Comparison of ENCODE assay signal across 7 cellular contexts in genomic region chr4:119662612-119663011, GRCh38. TPM values are rescaled to one million over a fixed set of nuclear protein-coding genes. Genes with fewer than 3 reads are reported as not detected.
DNase-seq lines count a peak whose midpoint lies in the region; ATAC-seq and TF ChIP-seq lines count a peak whose summit lies in the region.
"Not testable (repeated sequence)": the region's sequence is repeated elsewhere in the genome, so short reads cannot be mapped to it uniquely, and the experiment has no call there.

No MANE protein-coding gene starts in this region.

- H3K79me2 ChIP-seq in MM.1S (ENCODE audit: low read length) = not testable (repeated sequence)

- intact Hi-C loops in esophagus muscularis mucosa (cut with DNase I) = loop anchor here (5.0 kb wide), 1 partner anchor 35 kb away; the partner anchor contains the start of gene PDE5A

- H4K8ac ChIP-seq in neuronal stem cell (ENCODE audit: low read depth, low read length) = not testable (repeated sequence)

- not testable (repeated sequence) for H3K79me1 ChIP-seq in neuronal stem cell (ENCODE audit: low read depth, low read length)

- H3K27ac ChIP-seq in MM.1S (ENCODE audit: low read length) (peak overlapping the region; percentile 89; the same call in 1 of the 2 replicates), esophagus muscularis mucosa (replicated peaks in 1 of 4) (peak overlapping the region; percentile 66 to 72 (median 70))
- H3K27ac ChIP-seq in neuronal stem cell (replicated peaks; ENCODE audit: low read length) = not testable (repeated sequence)

- not testable (repeated sequence) for H3K14ac ChIP-seq in neuronal stem cell (ENCODE audit: low read length)

- not testable (repeated sequence) for TF ChIP-seq CTCF in MM.1S (IDR thresholded peaks at IDR 0.05; ENCODE audit: low read length); esophagus muscularis mucosa (IDR thresholded peaks at IDR 0.05)

- peaks cover 16% of the 10 kb centered on the region for H3K4me1 ChIP-seq in MM.1S (ENCODE audit: low read length)
- peaks cover 0 to 53% (median 47%) of the 10 kb centered on the region in 4 donors for H3K4me1 ChIP-seq in esophagus muscularis mucosa
- not testable (repeated sequence) for H3K4me1 ChIP-seq in neuronal stem cell (ENCODE audit: control insufficient read depth in 2 of 2, insufficient read depth in 1 of 2, low read depth in 1 of 2, low read length in 2 of 2)

- H2AK5ac ChIP-seq in neuronal stem cell (ENCODE audit: low read depth, low read length) = not testable (repeated sequence)

- 52% methylated on average over 2 of the region's 2 CpGs for WGBS in esophagus muscularis mucosa
- no CpG with 5 or more reads among the region's 2 CpGs for WGBS in neuronal stem cell (ENCODE audit: extremely low coverage in 2 of 2, insufficient read length in 2 of 2, insufficient replicate concordance in 1 of 2), 2 donors

- H3K4me2 ChIP-seq in MM.1S (ENCODE audit: low read depth, low read length) = peak overlapping the region; percentile 93
- not testable (repeated sequence) for H3K4me2 ChIP-seq in neuronal stem cell (ENCODE audit: insufficient read depth, low read length, poor library complexity, severe bottlenecking)

- H3K23ac ChIP-seq in neuronal stem cell (ENCODE audit: low read depth, low read length, poor library complexity) = not testable (repeated sequence)

- not testable (repeated sequence) for H3K27me3 ChIP-seq in MM.1S (replicated peaks; ENCODE audit: insufficient read depth, low read length); esophagus muscularis mucosa; neuronal stem cell (ENCODE audit: control insufficient read depth in 3 of 3, insufficient read depth in 3 of 3, low read depth in 1 of 3, low read length in 3 of 3)

- DNase-seq in MM.1S; esophagus muscularis mucosa (ENCODE audit: extremely low spot score); neuronal stem cell (ENCODE audit: low spot score): not testable (repeated sequence)

- H3K9ac ChIP-seq in MM.1S (ENCODE audit: low read length); neuronal stem cell (ENCODE audit: low read depth, low read length, poor library complexity): not testable (repeated sequence)

- not testable (repeated sequence) for TF ChIP-seq EP300 in esophagus muscularis mucosa (IDR thresholded peaks at IDR 0.05)

- H3K36me3 ChIP-seq in MM.1S (replicated peaks; ENCODE audit: insufficient read depth, low read length); esophagus muscularis mucosa; neuronal stem cell (replicated peaks in 1 of 2; ENCODE audit: control insufficient read depth in 2 of 2, insufficient read depth in 2 of 2, low read length in 2 of 2): not testable (repeated sequence)

- not testable (repeated sequence) for H2BK5ac ChIP-seq in neuronal stem cell (ENCODE audit: low read length)

- H3F3A ChIP-seq in MM.1S (ENCODE audit: insufficient read depth, low read length) = peaks cover 17% of the 10 kb centered on the region

- not testable (repeated sequence) for H3K4ac ChIP-seq in neuronal stem cell (ENCODE audit: low read length)

- H4K91ac ChIP-seq in neuronal stem cell (ENCODE audit: low read depth, low read length, poor library complexity) = not testable (repeated sequence)

- H3K9me2 ChIP-seq in MM.1S (replicated peaks; ENCODE audit: insufficient read depth, low read length) = not testable (repeated sequence)

- H2BK12ac ChIP-seq in neuronal stem cell (ENCODE audit: low read length) = not testable (repeated sequence)

- TF ChIP-seq POLR2A in esophagus muscularis mucosa (IDR thresholded peaks at IDR 0.05; ENCODE audit: low read depth) = not testable (repeated sequence)

- not testable (repeated sequence) for H2BK15ac ChIP-seq in neuronal stem cell (ENCODE audit: low read length)

- H2AFZ ChIP-seq in MM.1S (ENCODE audit: low read length) = peak overlapping the region; percentile 60
- peak overlapping the region; percentile 67 for H2AFZ ChIP-seq in neuronal stem cell (ENCODE audit: low read length)

- not testable (repeated sequence) for H4K20me1 ChIP-seq in MM.1S (ENCODE audit: insufficient read depth, low read length)

- H3K4me3 ChIP-seq in MM.1S (ENCODE audit: low read length); esophagus muscularis mucosa; neuronal stem cell (ENCODE audit: low read length in 2 of 2): not testable (repeated sequence)

- not testable (repeated sequence) for H3K9me3 ChIP-seq in MM.1S (replicated peaks; ENCODE audit: insufficient read depth, low read length); esophagus muscularis mucosa; neuronal stem cell (replicated peaks in 1 of 2; ENCODE audit: control insufficient read depth in 2 of 2, insufficient read depth in 1 of 2, low read depth in 1 of 2, low read length in 2 of 2)

- H2BK120ac ChIP-seq in neuronal stem cell (ENCODE audit: low read depth, low read length) = not testable (repeated sequence)

- H3K18ac ChIP-seq in neuronal stem cell (ENCODE audit: low read length) = not testable (repeated sequence)

- ATAC-seq in GM18873 (IDR thresholded peaks at IDR 0.05; ENCODE audit: low FRiP score, unreplicated experiment) = peak; percentile 27
- peak; percentile 33 for ATAC-seq in GM19372 (IDR thresholded peaks at IDR 0.05; ENCODE audit: low read depth, unreplicated experiment)
- peak; percentile 22 for ATAC-seq in GM21723 (IDR thresholded peaks at IDR 0.05; ENCODE audit: unreplicated experiment)
- ATAC-seq in HG03432 (IDR thresholded peaks at IDR 0.05; ENCODE audit: unreplicated experiment) = peak; percentile 32

RNA-seq across cellular contexts. Expression of gene PDE5A, which starts 34.0 kb away (rescaled TPM):
- total RNA-seq in esophagus muscularis mucosa = 100 to 1,000 TPM; 154 to 208 (median 199) TPM
- polyA plus RNA-seq in neuronal stem cell (2013, experiment 1 of 2) = 2.4 TPM
- polyA plus RNA-seq in neuronal stem cell (2013, experiment 2 of 2) = 2.8 TPM
